2 cellular contexts compared by ENCODE assay signal in the genomic region with DNA sequence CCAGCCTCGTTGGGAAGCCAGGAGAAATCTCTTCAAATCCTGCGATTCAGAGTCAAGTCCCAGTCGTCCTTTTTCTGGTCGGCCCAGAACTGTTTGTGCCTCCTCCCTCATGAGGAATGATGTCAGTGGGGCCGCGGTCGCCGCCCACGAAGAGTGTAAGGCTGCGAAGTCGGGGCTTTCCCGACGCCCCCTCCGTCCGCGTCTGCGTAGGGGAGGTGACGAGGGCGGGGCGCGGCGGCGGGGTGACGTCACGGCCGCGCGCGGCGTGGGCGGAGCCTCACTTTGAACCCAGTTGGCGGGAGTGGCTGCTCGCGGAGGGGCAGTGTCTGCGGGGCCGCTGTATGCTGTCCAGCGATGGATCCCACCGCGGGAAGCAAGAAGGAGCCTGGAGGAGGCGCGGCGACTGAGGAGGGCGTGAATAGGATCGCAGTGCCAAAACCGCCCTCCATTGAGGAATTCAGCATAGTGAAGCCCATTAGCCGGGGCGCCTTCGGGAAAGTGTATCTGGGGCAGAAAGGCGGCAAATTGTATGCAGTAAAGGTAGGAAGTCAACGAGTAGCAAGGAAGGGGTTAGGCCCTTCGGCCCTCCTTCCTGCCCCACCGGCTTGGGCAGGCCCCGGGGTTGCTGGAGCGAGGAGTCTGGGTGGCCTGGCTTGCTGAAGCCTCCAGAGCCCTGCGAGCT.
TF ChIP-seq lines count a peak whose summit lies in the region.

A gene (plus strand): TSS at position 280 of the 682 bp plus-strand sequence. CDS start 75 bp downstream, at position 355.

TF ChIP-seq in HCT116, 20 proteins besides CTCF, POLR2A, EP300 and RAD21 (continued from another document):
- TF ChIP-seq JUND (IDR thresholded peaks at IDR 0.05) (peak; percentile 20), SIN3A (IDR thresholded peaks at IDR 0.05; ENCODE audit: low read depth) (no peak; the same call in 1 of the 2 replicates), CEBPB (IDR thresholded peaks at IDR 0.05; ENCODE audit: low read depth) (no peak), SP1 (IDR thresholded peaks at IDR 0.05; ENCODE audit: low read depth) (peak; percentile 83), ZFX (IDR thresholded peaks at IDR 0.05) (peak; percentile 37; the same call in 1 of the 2 replicates), EZH2phosphoT487 (IDR thresholded peaks at IDR 0.05; ENCODE audit: borderline replicate concordance) (no peak), YY1 (IDR thresholded peaks at IDR 0.05; ENCODE audit: extremely low read depth, insufficient replicate concordance, low read depth, low read length) (no peak)

TF ChIP-seq in SK-N-SH treated with all-trans-retinoic acid at 6 μM for 48 hours, 23 proteins besides CTCF, POLR2A, EP300 and RAD21 (continued from another document):
- TF ChIP-seq, protein P1, sequence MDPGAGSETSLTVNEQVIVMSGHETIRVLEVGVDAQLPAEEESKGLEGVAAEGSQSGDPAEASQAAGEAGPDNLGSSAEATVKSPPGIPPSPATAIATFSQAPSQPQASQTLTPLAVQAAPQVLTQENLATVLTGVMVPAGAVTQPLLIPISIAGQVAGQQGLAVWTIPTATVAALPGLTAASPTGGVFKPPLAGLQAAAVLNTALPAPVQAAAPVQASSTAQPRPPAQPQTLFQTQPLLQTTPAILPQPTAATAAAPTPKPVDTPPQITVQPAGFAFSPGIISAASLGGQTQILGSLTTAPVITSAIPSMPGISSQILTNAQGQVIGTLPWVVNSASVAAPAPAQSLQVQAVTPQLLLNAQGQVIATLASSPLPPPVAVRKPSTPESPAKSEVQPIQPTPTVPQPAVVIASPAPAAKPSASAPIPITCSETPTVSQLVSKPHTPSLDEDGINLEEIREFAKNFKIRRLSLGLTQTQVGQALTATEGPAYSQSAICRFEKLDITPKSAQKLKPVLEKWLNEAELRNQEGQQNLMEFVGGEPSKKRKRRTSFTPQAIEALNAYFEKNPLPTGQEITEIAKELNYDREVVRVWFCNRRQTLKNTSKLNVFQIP (CRISPR knock-in tag; IDR thresholded peaks at IDR 0.05; ENCODE audit: borderline replicate concordance, low read depth): no peak
- no peak for TF ChIP-seq BACH2 (CRISPR knock-in tag; IDR thresholded peaks at IDR 0.05; ENCODE audit: borderline replicate concordance)
- TF ChIP-seq ZFP3 (CRISPR knock-in tag; IDR thresholded peaks at IDR 0.05): no peak
- no peak for TF ChIP-seq ISL1 (CRISPR knock-in tag; IDR thresholded peaks at IDR 0.05)
- no peak for TF ChIP-seq OSR1 (CRISPR knock-in tag; IDR thresholded peaks at IDR 0.05)
